1 cellular context compared by ENCODE assay signal in genomic region chr20:5716953-5717352, GRCh38.
TF ChIP-seq lines count a peak whose summit lies in the region.

No MANE protein-coding gene starts in this region.

TF ChIP-seq in HepG2, 621 proteins besides CTCF, POLR2A, EP300 and RAD21:
- TF ChIP-seq DBP (CRISPR knock-in tag; IDR thresholded peaks at IDR 0.05; ENCODE audit: not compliant biosample characterization) (no peak), CHCHD3 (CRISPR knock-in tag; IDR thresholded peaks at IDR 0.05) (no peak), SCMH1 (CRISPR knock-in tag; IDR thresholded peaks at IDR 0.05; ENCODE audit: borderline replicate concordance) (no peak), ZNF564 (CRISPR knock-in tag; IDR thresholded peaks at IDR 0.05) (peak; percentile 97), KDM3A (CRISPR knock-in tag; IDR thresholded peaks at IDR 0.05; ENCODE audit: low read depth) (no peak), TFE3 (CRISPR knock-in tag; IDR thresholded peaks at IDR 0.05) (no peak)
TF ChIP-seq in HepG2: peak in this region for 1.
